Comparison of ENCODE assay signal across 11 cellular contexts in the genomic region with DNA sequence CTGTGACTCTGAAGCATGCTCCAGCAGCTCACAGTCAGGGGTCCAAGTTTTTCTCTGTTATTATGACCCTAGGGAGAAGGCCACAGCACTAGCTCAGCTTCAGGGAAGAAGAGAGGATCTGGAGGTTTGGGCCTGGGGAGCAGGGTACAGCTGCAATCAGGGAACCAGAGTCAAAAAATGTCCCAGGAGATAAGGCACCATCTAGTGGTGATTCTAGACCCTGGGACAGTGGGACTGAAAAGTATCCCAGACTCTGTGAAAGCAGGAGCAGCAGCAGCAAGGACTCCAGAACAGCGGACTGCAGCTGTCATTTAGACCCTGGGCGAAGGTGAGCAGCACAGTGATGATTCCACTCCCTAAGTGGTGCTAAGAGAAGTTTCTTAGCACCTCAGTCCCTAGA.
A peak's percentile ranks its signal among the peaks of the same experiment; 100 is the strongest.
DNase-seq lines count a peak whose midpoint lies in the region; ATAC-seq and TF ChIP-seq lines count a peak whose summit lies in the region.
"Had no signal": no experiment of that assay in that cellular context is flagged by ENCODE, and none has a peak within 500 bp of the region (broad histone marks: within the 10 kb centered on the region; RNA-seq: fewer than 3 reads in every experiment).

No MANE protein-coding gene starts in this region.

- TF ChIP-seq CTCF in endodermal cell (conservative IDR thresholded peaks at IDR 0.05), result peak; percentile 80
- no peak for TF ChIP-seq CTCF in CD4-positive, alpha-beta T cell (IDR thresholded peaks at IDR 0.05)

- 48 to 64% methylated on average over 2 of the region's 2 CpGs for WGBS in endodermal cell (ENCODE audit: insufficient coverage in 1 of 2, insufficient read length in 1 of 2), 2 experiments

- no peak overlapping the region for H3K4me3 Mint-ChIP-seq in endodermal cell
- no peak overlapping the region for H3K4me3 Mint-ChIP-seq in activated CD4-positive, alpha-beta memory T cell treated with anti-CD3 and anti-CD28 coated beads for 36 hours
- no peak overlapping the region for H3K4me3 Mint-ChIP-seq in CD4-positive, alpha-beta T cell
- H3K4me3 Mint-ChIP-seq: central memory CD8-positive, alpha-beta T cell; T-helper 1 cell treated with Interleukin-12 subunit alpha and Interleukin-12 subunit beta and Interleukin-4 antibody, amounts not matched to agents 30 μg/mL and 1 μg/mL, for 36 hours had no signal

- CTCF ChIA-PET in activated CD4-positive, alpha-beta memory T cell treated with anti-CD3 and anti-CD28 coated beads for 36 hours (lab: Charles Lee), result no interaction called here
- CTCF ChIA-PET in CD4-positive, alpha-beta T cell (lab: Charles Lee), result no interaction called here

- DNase-seq in NCI-H82 (lab: John Stamatoyannopoulos, UW), result peak; percentile 22
- DNase-seq in NCI-H82 treated with DMSO at 0.1 percent for 48 hours (lab: John Stamatoyannopoulos, UW; ENCODE audit: unreplicated experiment), result no peak
- DNase-seq in MG63, result peak; percentile 2
- DNase-seq in endodermal cell, result peak; percentile 57
- DNase-seq in retina, result peak; percentile 30
- no peak for DNase-seq in activated CD4-positive, alpha-beta memory T cell treated with anti-CD3 and anti-CD28 coated beads for 36 hours
- no peak for DNase-seq in CD4-positive, alpha-beta T cell
- DNase-seq: NCI-H2171 treated with DMSO at 0.1 percent for 48 hours had no signal

- ATAC-seq in HG02642 (IDR thresholded peaks at IDR 0.05; ENCODE audit: poor library complexity, unreplicated experiment), result no peak
- ATAC-seq in CD4-positive, alpha-beta T cell (ENCODE audit: poor library complexity), result no peak

- H3K27me3 ChIP-seq in MG63 (no peaks in the 10 kb centered on the region), endodermal cell (ENCODE audit: control insufficient read depth, insufficient read depth, low read length, poor library complexity, severe bottlenecking) (no peaks in the 10 kb centered on the region)
- no peaks in the 10 kb centered on the region for H3K27me3 ChIP-seq in CD4-positive, alpha-beta T cell (ENCODE audit: control insufficient read depth, insufficient read depth, low read length)

- no peaks in the 10 kb centered on the region for H3K27me3 Mint-ChIP-seq in endodermal cell (ENCODE audit: insufficient read depth)
- no peaks in the 10 kb centered on the region for H3K27me3 Mint-ChIP-seq in activated CD4-positive, alpha-beta memory T cell treated with anti-CD3 and anti-CD28 coated beads for 36 hours
- no peaks in the 10 kb centered on the region for H3K27me3 Mint-ChIP-seq in CD4-positive, alpha-beta T cell
- H3K27me3 Mint-ChIP-seq: central memory CD8-positive, alpha-beta T cell had no signal

- H3K36me3 ChIP-seq in MG63, result no peaks in the 10 kb centered on the region
- no peaks in the 10 kb centered on the region for H3K36me3 ChIP-seq in endodermal cell (ENCODE audit: control insufficient read depth, insufficient read depth, low read length)

- peaks cover 32% of the 10 kb centered on the region for H3K9me3 Mint-ChIP-seq in endodermal cell
- H3K9me3 Mint-ChIP-seq in activated CD4-positive, alpha-beta memory T cell treated with anti-CD3 and anti-CD28 coated beads for 36 hours, result peaks cover 18% of the 10 kb centered on the region
- H3K9me3 Mint-ChIP-seq in CD4-positive, alpha-beta T cell, result peaks cover 9% of the 10 kb centered on the region

- H3K4me3 ChIP-seq in MG63, result no peak overlapping the region
- H3K4me3 ChIP-seq in endodermal cell (ENCODE audit: low read length), result no peak overlapping the region

- H3K27ac Mint-ChIP-seq in endodermal cell, result no peak overlapping the region
- H3K27ac Mint-ChIP-seq in activated CD4-positive, alpha-beta memory T cell treated with anti-CD3 and anti-CD28 coated beads for 36 hours, result no peak overlapping the region
- no peak overlapping the region for H3K27ac Mint-ChIP-seq in CD4-positive, alpha-beta T cell
- H3K27ac Mint-ChIP-seq: T-helper 1 cell treated with Interleukin-12 subunit alpha and Interleukin-12 subunit beta and Interleukin-4 antibody, amounts not matched to agents 30 μg/mL and 1 μg/mL, for 36 hours had no signal

- no peaks in the 10 kb centered on the region for H3K4me1 Mint-ChIP-seq in endodermal cell
- no peaks in the 10 kb centered on the region for H3K4me1 Mint-ChIP-seq in activated CD4-positive, alpha-beta memory T cell treated with anti-CD3 and anti-CD28 coated beads for 36 hours (ENCODE audit: low read depth)
- no peaks in the 10 kb centered on the region for H3K4me1 Mint-ChIP-seq in CD4-positive, alpha-beta T cell (ENCODE audit: low read depth)
- H3K4me1 Mint-ChIP-seq: central memory CD8-positive, alpha-beta T cell had no signal

- H3K9me3 ChIP-seq in MG63, result no peaks in the 10 kb centered on the region; the same call in 1 of the 2 replicates
- peaks cover 10% of the 10 kb centered on the region for H3K9me3 ChIP-seq in endodermal cell (ENCODE audit: control insufficient read depth, low read length)
- H3K9me3 ChIP-seq in CD4-positive, alpha-beta T cell (ENCODE audit: control insufficient read depth, low read length), result no peaks in the 10 kb centered on the region

- H3K9ac ChIP-seq in endodermal cell (ENCODE audit: extremely low read depth, low read length, poor library complexity, severe bottlenecking), result no peak overlapping the region

- intact Hi-C loops in activated CD4-positive, alpha-beta memory T cell treated with anti-CD3 and anti-CD28 coated beads for 36 hours (cut with micrococcal nuclease), result no loop called here
- intact Hi-C loops in CD4-positive, alpha-beta T cell (cut with DNase I, micrococcal nuclease), result no loop called here

- H3K4me1 ChIP-seq in endodermal cell (ENCODE audit: control insufficient read depth, insufficient read depth, low read length), result no peaks in the 10 kb centered on the region

- H3K27ac ChIP-seq in endodermal cell (ENCODE audit: low read depth, low read length), result no peak overlapping the region
- no peak overlapping the region for H3K27ac ChIP-seq in CD4-positive, alpha-beta T cell (ENCODE audit: low read depth, low read length)

- H3K36me3 Mint-ChIP-seq in endodermal cell (ENCODE audit: low read depth), result peaks cover 30% of the 10 kb centered on the region
- H3K36me3 Mint-ChIP-seq in activated CD4-positive, alpha-beta memory T cell treated with anti-CD3 and anti-CD28 coated beads for 36 hours, result no peaks in the 10 kb centered on the region
- H3K36me3 Mint-ChIP-seq in CD4-positive, alpha-beta T cell (ENCODE audit: low read depth), result no peaks in the 10 kb centered on the region

- POLR2A ChIA-PET in activated CD4-positive, alpha-beta memory T cell treated with anti-CD3 and anti-CD28 coated beads for 36 hours (lab: Charles Lee), result no interaction called here
- POLR2A ChIA-PET in CD4-positive, alpha-beta T cell (lab: Charles Lee), result no interaction called here

Comparison
In these comparisons a context has a peak if more than half of its experiments do, and no peak if none do; other contexts are left out.
1. DNase-seq: peak in NCI-H82 (single experiment), MG63 (single experiment), endodermal cell (single experiment) and retina (single experiment); none in NCI-H82 treated with DMSO at 0.1 percent for 48 hours (single experiment), activated CD4-positive, alpha-beta memory T cell treated with anti-CD3 and anti-CD28 coated beads for 36 hours (single experiment) and CD4-positive, alpha-beta T cell (0 of 10).